8 cellular contexts compared by ENCODE assay signal in the genomic region with DNA sequence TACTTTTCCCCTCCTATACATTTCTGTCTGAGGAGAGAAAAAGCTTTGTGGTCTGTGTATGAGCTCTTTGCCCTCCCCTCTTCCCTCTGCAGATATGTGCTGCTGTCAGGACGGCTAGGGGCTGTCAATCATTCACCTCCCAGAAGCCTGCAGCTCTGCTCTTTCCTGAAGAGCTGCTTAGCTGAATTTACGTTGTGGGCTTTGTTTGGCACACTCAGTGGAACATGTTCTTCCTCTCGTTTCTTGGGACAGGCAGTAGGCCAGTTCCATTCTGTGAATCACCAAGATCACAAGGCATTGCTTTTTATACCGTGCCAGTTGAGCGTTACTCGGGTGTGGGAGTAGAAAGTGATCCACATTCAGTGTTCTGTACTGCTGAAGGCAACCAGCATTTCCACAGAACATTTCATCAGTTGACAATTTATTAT.
DNase-seq lines count a peak whose midpoint lies in the region; ATAC-seq and TF ChIP-seq lines count a peak whose summit lies in the region.

No MANE protein-coding gene starts in this region.

- peak overlapping the region; percentile 20 for H3K4me3 Mint-ChIP-seq in chondrocyte (ENCODE audit: unreplicated experiment)

- H3K27ac Mint-ChIP-seq in chondrocyte (ENCODE audit: unreplicated experiment), result peak overlapping the region; percentile 88

- peak; percentile 28 for DNase-seq in Daoy (ENCODE audit: low read depth)
- DNase-seq in HT-29 (ENCODE audit: low spot score), result peak; percentile 28
- no peak for DNase-seq in chondrocyte (ENCODE audit: low spot score)
- peak; percentile 51 for DNase-seq in middle frontal gyrus (ENCODE audit: extremely low spot score, low spot score)
- DNase-seq in AML-193 (lab: John Stamatoyannopoulos, UW), result no peak
- DNase-seq in stimulated activated CD8-positive, alpha-beta memory T cell treated with anti-CD3 and anti-CD28 coated beads, Interleukin-4, amount 100 ng/mL, for 48 hours, result no peak
- DNase-seq in DMS79 (lab: John Stamatoyannopoulos, UW), result no peak

- ATAC-seq in HG03039 (IDR thresholded peaks at IDR 0.05; ENCODE audit: unreplicated experiment), result no peak

- H3K4me1 Mint-ChIP-seq in chondrocyte (ENCODE audit: low read depth), result peaks cover 43% of the 10 kb centered on the region

- H3K36me3 Mint-ChIP-seq in chondrocyte (ENCODE audit: low read depth), result no peaks in the 10 kb centered on the region

- H3K9me3 Mint-ChIP-seq in chondrocyte (ENCODE audit: low read depth), result no peaks in the 10 kb centered on the region

- H3K27me3 Mint-ChIP-seq in chondrocyte (ENCODE audit: low read depth), result no peaks in the 10 kb centered on the region

- no peak for TF ChIP-seq CTCF in chondrocyte (IDR thresholded peaks at IDR 0.05)

Comparison
In these comparisons a context has a peak if more than half of its experiments do, and no peak if none do; other contexts are left out.
1. DNase-seq: peak in Daoy (single experiment), HT-29 (single experiment) and middle frontal gyrus (single experiment); none in chondrocyte (single experiment), AML-193 (0 of 2), stimulated activated CD8-positive, alpha-beta memory T cell treated with anti-CD3 and anti-CD28 coated beads, Interleukin-4, amount 100 ng/mL, for 48 hours (single experiment) and DMS79 (single experiment).